Comparison of ENCODE assay signal across 8 cellular contexts in the genomic region with DNA sequence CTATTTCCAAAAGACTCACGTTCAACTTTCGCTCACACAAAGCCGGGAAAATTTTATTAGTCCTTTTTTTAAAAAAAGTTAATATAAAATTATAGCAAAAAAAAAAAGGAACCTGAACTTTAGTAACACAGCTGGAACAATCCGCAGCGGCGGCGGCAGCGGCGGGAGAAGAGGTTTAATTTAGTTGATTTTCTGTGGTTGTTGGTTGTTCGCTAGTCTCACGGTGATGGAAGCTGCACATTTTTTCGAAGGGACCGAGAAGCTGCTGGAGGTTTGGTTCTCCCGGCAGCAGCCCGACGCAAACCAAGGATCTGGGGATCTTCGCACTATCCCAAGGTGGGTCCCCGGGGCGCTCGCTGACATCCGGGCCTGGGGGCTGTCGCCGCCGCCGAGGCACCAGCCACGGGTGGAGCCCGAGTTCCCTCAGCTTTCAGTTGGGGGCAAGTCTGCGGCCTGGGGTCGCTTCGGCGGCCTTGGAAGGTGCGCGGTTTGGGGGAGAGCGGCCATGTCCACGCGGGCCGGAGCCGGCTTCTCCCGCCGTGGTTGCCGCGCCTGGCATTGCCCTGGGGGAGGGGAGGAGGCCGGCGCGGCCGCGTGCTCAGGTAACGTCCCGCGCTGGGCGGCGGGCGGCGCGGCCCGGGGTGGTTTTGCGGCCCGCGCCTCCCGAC. TPM values are rescaled to one million over a fixed set of nuclear protein-coding genes. Genes with fewer than 3 reads are reported as not detected.
DNase-seq lines count a peak whose midpoint lies in the region; ATAC-seq and TF ChIP-seq lines count a peak whose summit lies in the region.

No MANE protein-coding gene starts in this region.

- peak; percentile 12 for ATAC-seq in HG02885 (IDR thresholded peaks at IDR 0.05; ENCODE audit: poor library complexity, unreplicated experiment)

- peak overlapping the region; percentile 91 for H3K9ac ChIP-seq in SK-N-MC (ENCODE audit: insufficient read length)

- intact Hi-C loops in ascending aorta (cut with DNase I) = loop anchor here (1.0 to 10.0 kb wide), 8 partner anchors 60 to 1180 kb away; partner anchors contain the start of genes AK9, CDC40, CDK19 and FIG4

- H3K4me3 ChIP-seq in SK-N-MC = peak overlapping the region; percentile 93
- peak overlapping the region; percentile 81 to 95 for H3K4me3 ChIP-seq in ascending aorta
- peak overlapping the region; percentile 77 for H3K4me3 ChIP-seq in iPS-18c (ENCODE audit: insufficient read depth, low read depth, low read length)

- no peaks in the 10 kb centered on the region for H3K9me3 ChIP-seq in SK-N-MC (ENCODE audit: low read depth, low read length)
- H3K9me3 ChIP-seq in ascending aorta = no peaks in the 10 kb centered on the region
- peaks cover 3% of the 10 kb centered on the region for H3K9me3 ChIP-seq in iPS-18c (ENCODE audit: control insufficient read depth, insufficient read depth, low read length)

- H3K27ac ChIP-seq in SK-N-MC (peak overlapping the region; percentile 91), ascending aorta (peak overlapping the region; percentile 95 to 96)

- no peaks in the 10 kb centered on the region for H3K27me3 ChIP-seq in ascending aorta

- peaks cover 5% of the 10 kb centered on the region; the same call in 1 of the 2 replicates for H3K36me3 ChIP-seq in SK-N-MC (ENCODE audit: insufficient read depth, low read length)
- H3K36me3 ChIP-seq in ascending aorta = no peaks in the 10 kb centered on the region

- H3K4me1 ChIP-seq in ascending aorta = peaks cover 0 to 26% of the 10 kb centered on the region in 2 donors

- DNase-seq in NCI-H1417 (lab: John Stamatoyannopoulos, UW) = peak in 2 of 3 experiments; percentile 69 to 89
- DNase-seq in NCI-H1417 treated with DMSO at 0.1 percent for 48 hours (lab: John Stamatoyannopoulos, UW) = no peak
- no peak for DNase-seq in SK-N-MC (ENCODE audit: low read depth, low spot score)
- peak in 1 of 2 donors; percentile 69 for DNase-seq in ascending aorta (ENCODE audit: low spot score in 2 of 2)
- peak in 3 of 4 experiments; percentile 28 to 33 (median 32) for DNase-seq in stimulated activated CD4-positive, alpha-beta T cell treated with anti-CD3 and anti-CD28 coated beads, Interleukin-1b, Interleukin-23, amount 100 ng/mL, for 24 hours (ENCODE audit: low read depth in 4 of 4, low spot score in 1 of 4)
- no peak for DNase-seq in NCI-H1694 treated with DMSO at 0.1 percent for 48 hours (lab: John Stamatoyannopoulos, UW)

- TF ChIP-seq CTCF in ascending aorta (IDR thresholded peaks at IDR 0.05) = no peak

RNA-seq across cellular contexts. Expression of gene AMD1, which starts 0.4 kb away (rescaled TPM):
- total RNA-seq in ascending aorta = 19.1 TPM

RNA-seq across cellular contexts. Expression of gene CDK19, which starts 59.7 kb away (rescaled TPM):
- 5.2 TPM for total RNA-seq in ascending aorta

Comparison
In these comparisons a context has a peak if more than half of its experiments do, and no peak if none do; other contexts are left out.
1. DNase-seq: peak in NCI-H1417 (2 of 3) and stimulated activated CD4-positive, alpha-beta T cell treated with anti-CD3 and anti-CD28 coated beads, Interleukin-1b, Interleukin-23, amount 100 ng/mL, for 24 hours (3 of 4); none in NCI-H1417 treated with DMSO at 0.1 percent for 48 hours (single experiment), SK-N-MC (single experiment) and NCI-H1694 treated with DMSO at 0.1 percent for 48 hours (single experiment).
2. Peak in every context shown above with its lines, with median percentiles within 50 percentile points of each other: H3K4me3 ChIP-seq.